ENCODE assay signal across 1 cellular context in genomic region chr18:839224-840079, GRCh38.
TF ChIP-seq lines count a peak whose summit lies in the region.

No MANE protein-coding gene starts in this region.

TF ChIP-seq in HepG2, 621 proteins besides CTCF, POLR2A, EP300 and RAD21 (continued from another document and continues in another):
- TF ChIP-seq, protein P1, sequence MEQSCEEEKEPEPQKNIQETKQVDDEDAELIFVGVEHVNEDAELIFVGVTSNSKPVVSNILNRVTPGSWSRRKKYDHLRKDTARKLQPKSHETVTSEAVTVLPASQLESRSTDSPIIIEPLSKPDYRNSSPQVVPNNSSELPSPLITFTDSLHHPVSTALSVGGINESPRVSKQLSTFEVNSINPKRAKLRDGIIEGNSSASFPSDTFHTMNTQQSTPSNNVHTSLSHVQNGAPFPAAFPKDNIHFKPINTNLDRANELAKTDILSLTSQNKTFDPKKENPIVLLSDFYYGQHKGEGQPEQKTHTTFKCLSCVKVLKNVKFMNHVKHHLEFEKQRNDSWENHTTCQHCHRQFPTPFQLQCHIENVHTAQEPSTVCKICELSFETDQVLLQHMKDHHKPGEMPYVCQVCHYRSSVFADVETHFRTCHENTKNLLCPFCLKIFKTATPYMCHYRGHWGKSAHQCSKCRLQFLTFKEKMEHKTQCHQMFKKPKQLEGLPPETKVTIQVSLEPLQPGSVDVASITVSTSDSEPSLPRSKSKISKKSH (CRISPR knock-in tag; IDR thresholded peaks at IDR 0.05; ENCODE audit: borderline replicate concordance): no peak
- TF ChIP-seq ZNF101 (CRISPR knock-in tag; IDR thresholded peaks at IDR 0.05; ENCODE audit: borderline replicate concordance, low read depth) (no peak), SAP130 (CRISPR knock-in tag; IDR thresholded peaks at IDR 0.05; ENCODE audit: low read depth) (peak; percentile 34; the same call in 1 of the 2 replicates), KAT8 (CRISPR knock-in tag; IDR thresholded peaks at IDR 0.05) (0 out of 2 replicates have a peak, but pooled peaks have one; percentile 26), KDM2A (CRISPR knock-in tag; IDR thresholded peaks at IDR 0.05; ENCODE audit: borderline replicate concordance, low read depth) (peak; percentile 42; the same call in 1 of the 2 replicates), ZBTB38 (CRISPR knock-in tag; IDR thresholded peaks at IDR 0.05) (peak; percentile 58; the same call in 1 of the 2 replicates), SKI (IDR thresholded peaks at IDR 0.05; ENCODE audit: partially characterized antibody) (no peak), ZNF768 (CRISPR knock-in tag; IDR thresholded peaks at IDR 0.05) (0 out of 2 replicates have a peak, but pooled peaks have one; percentile 18), HNF1B (CRISPR knock-in tag; IDR thresholded peaks at IDR 0.05) (peak; percentile 49; the same call in 1 of the 2 replicates), ATM (IDR thresholded peaks at IDR 0.05; ENCODE audit: borderline replicate concordance) (no peak), STAG1 (CRISPR knock-in tag; IDR thresholded peaks at IDR 0.05) (peak; percentile 71), SMARCC2 (IDR thresholded peaks at IDR 0.05) (no peak), SOX6 (IDR thresholded peaks at IDR 0.05) (no peak), SOX6 (CRISPR knock-in tag; IDR thresholded peaks at IDR 0.05) (0 out of 2 replicates have a peak, but pooled peaks have one; percentile 16), XRCC5 (optimal IDR thresholded peaks at IDR 0.05; ENCODE audit: low read length) (peak; percentile 79), ZNF800 (CRISPR knock-in tag; IDR thresholded peaks at IDR 0.05) (no peak), CENPBD1 (CRISPR knock-in tag; IDR thresholded peaks at IDR 0.05; ENCODE audit: borderline replicate concordance, low read depth) (no peak), ARID4A (CRISPR knock-in tag; IDR thresholded peaks at IDR 0.05; ENCODE audit: borderline replicate concordance) (peak; percentile 50; the same call in 1 of the 2 replicates), MED8 (CRISPR knock-in tag; IDR thresholded peaks at IDR 0.05; ENCODE audit: insufficient replicate concordance) (no peak), KLF16 (CRISPR knock-in tag; IDR thresholded peaks at IDR 0.05) (no peak), NFYC (CRISPR knock-in tag; IDR thresholded peaks at IDR 0.05) (no peak), ISL2 (CRISPR knock-in tag; IDR thresholded peaks at IDR 0.05) (no peak), ZMYM4 (CRISPR knock-in tag; IDR thresholded peaks at IDR 0.05) (peak; percentile 56), HNRNPLL (IDR thresholded peaks at IDR 0.05; ENCODE audit: low read depth, low read length, poor library complexity, severe bottlenecking) (peak; percentile 24), ZNF24 (IDR thresholded peaks at IDR 0.05) (no peak), MAFF (IDR thresholded peaks at IDR 0.05; ENCODE audit: low read depth, low read length) (no peak), MAZ (IDR thresholded peaks at IDR 0.05; ENCODE audit: borderline replicate concordance, low read depth, low read length) (no peak), MAZ (CRISPR knock-in tag; IDR thresholded peaks at IDR 0.05; ENCODE audit: low read depth) (no peak), PBX3 (CRISPR knock-in tag; IDR thresholded peaks at IDR 0.05; ENCODE audit: borderline replicate concordance) (no peak), CC2D1A (CRISPR knock-in tag; IDR thresholded peaks at IDR 0.05) (no peak), ZNF501 (CRISPR knock-in tag; IDR thresholded peaks at IDR 0.05) (0 out of 2 replicates have a peak, but pooled peaks have one; percentile 59), TOE1 (CRISPR knock-in tag; IDR thresholded peaks at IDR 0.05) (no peak), TFE3 (CRISPR knock-in tag; IDR thresholded peaks at IDR 0.05) (no peak)
- TF ChIP-seq, protein P2, sequence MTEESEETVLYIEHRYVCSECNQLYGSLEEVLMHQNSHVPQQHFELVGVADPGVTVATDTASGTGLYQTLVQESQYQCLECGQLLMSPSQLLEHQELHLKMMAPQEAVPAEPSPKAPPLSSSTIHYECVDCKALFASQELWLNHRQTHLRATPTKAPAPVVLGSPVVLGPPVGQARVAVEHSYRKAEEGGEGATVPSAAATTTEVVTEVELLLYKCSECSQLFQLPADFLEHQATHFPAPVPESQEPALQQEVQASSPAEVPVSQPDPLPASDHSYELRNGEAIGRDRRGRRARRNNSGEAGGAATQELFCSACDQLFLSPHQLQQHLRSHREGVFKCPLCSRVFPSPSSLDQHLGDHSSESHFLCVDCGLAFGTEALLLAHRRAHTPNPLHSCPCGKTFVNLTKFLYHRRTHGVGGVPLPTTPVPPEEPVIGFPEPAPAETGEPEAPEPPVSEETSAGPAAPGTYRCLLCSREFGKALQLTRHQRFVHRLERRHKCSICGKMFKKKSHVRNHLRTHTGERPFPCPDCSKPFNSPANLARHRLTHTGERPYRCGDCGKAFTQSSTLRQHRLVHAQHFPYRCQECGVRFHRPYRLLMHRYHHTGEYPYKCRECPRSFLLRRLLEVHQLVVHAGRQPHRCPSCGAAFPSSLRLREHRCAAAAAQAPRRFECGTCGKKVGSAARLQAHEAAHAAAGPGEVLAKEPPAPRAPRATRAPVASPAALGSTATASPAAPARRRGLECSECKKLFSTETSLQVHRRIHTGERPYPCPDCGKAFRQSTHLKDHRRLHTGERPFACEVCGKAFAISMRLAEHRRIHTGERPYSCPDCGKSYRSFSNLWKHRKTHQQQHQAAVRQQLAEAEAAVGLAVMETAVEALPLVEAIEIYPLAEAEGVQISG (CRISPR knock-in tag; IDR thresholded peaks at IDR 0.05): peak; percentile 56
- TF ChIP-seq, protein P3, sequence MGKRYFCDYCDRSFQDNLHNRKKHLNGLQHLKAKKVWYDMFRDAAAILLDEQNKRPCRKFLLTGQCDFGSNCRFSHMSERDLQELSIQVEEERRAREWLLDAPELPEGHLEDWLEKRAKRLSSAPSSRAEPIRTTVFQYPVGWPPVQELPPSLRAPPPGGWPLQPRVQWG (CRISPR knock-in tag; IDR thresholded peaks at IDR 0.05; ENCODE audit: borderline replicate concordance, low read depth): no peak
- TF ChIP-seq, protein P4, sequence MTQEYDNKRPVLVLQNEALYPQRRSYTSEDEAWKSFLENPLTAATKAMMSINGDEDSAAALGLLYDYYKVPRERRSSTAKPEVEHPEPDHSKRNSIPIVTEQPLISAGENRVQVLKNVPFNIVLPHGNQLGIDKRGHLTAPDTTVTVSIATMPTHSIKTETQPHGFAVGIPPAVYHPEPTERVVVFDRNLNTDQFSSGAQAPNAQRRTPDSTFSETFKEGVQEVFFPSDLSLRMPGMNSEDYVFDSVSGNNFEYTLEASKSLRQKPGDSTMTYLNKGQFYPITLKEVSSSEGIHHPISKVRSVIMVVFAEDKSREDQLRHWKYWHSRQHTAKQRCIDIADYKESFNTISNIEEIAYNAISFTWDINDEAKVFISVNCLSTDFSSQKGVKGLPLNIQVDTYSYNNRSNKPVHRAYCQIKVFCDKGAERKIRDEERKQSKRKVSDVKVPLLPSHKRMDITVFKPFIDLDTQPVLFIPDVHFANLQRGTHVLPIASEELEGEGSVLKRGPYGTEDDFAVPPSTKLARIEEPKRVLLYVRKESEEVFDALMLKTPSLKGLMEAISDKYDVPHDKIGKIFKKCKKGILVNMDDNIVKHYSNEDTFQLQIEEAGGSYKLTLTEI (CRISPR knock-in tag; conservative IDR thresholded peaks at IDR 0.05): no peak
- TF ChIP-seq, protein P5, sequence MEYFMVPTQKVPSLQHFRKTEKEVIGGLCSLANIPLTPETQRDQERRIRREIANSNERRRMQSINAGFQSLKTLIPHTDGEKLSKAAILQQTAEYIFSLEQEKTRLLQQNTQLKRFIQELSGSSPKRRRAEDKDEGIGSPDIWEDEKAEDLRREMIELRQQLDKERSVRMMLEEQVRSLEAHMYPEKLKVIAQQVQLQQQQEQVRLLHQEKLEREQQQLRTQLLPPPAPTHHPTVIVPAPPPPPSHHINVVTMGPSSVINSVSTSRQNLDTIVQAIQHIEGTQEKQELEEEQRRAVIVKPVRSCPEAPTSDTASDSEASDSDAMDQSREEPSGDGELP (IDR thresholded peaks at IDR 0.05; ENCODE audit: borderline replicate concordance, low read depth): peak; percentile 85
- TF ChIP-seq, protein P6, sequence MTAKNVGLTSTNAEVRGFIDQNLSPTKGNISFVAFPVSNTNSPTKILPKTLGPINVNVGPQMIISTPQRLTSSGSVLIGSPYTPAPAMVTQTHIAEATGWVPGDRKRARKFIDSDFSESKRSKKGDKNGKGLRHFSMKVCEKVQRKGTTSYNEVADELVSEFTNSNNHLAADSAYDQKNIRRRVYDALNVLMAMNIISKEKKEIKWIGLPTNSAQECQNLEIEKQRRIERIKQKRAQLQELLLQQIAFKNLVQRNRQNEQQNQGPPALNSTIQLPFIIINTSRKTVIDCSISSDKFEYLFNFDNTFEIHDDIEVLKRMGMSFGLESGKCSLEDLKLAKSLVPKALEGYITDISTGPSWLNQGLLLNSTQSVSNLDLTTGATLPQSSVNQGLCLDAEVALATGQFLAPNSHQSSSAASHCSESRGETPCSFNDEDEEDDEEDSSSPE (CRISPR knock-in tag; IDR thresholded peaks at IDR 0.05): peak; percentile 27; the same call in 1 of the 2 replicates
- TF ChIP-seq, protein P7, sequence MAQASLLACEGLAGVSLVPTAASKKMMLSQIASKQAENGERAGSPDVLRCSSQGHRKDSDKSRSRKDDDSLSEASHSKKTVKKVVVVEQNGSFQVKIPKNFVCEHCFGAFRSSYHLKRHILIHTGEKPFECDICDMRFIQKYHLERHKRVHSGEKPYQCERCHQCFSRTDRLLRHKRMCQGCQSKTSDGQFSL (CRISPR knock-in tag; IDR thresholded peaks at IDR 0.05): no peak
